In the genomic region with DNA sequence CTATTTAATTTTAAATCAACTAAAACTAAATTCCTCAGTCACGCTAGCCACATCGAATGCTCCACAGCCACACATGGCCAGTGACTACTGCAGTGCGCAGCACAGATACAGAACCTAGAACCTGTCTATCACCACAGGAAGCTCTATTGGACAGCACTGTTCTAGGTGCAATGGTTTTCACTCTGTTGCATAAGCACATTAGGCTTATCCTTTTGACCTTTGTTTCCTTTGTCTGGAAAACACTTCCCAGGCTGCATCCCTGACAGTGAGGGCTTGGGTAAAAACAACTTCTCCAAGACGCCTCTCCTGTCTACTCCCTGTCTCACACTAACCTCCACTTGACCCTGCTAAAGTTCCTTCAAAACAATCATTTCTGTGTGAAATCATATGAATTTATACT, we compare ENCODE assay signal across 13 cellular contexts. TPM values are rescaled to one million over a fixed set of nuclear protein-coding genes. Genes with fewer than 3 reads are reported as not detected.
"Had no signal": no experiment of that assay in that cellular context is flagged by ENCODE, and none has a peak within 500 bp of the region (broad histone marks: within the 10 kb centered on the region; RNA-seq: fewer than 3 reads in every experiment).

No MANE protein-coding gene starts in this region.

- H3K9me3 Mint-ChIP-seq: activated T-cell treated with anti-CD3 and anti-CD28 coated beads, Interleukin-2, amount 50 U/mL, for 24 hours; neural progenitor cell; stimulated activated effector memory CD8-positive, alpha-beta T cell treated with anti-CD3 and anti-CD28 coated beads, Interleukin-12 subunit alpha, Interleukin-12 subunit beta, amount 100 ng/mL, for 72 hours had no signal

- ATAC-seq: stimulated activated effector memory CD8-positive, alpha-beta T cell treated with anti-CD3 and anti-CD28 coated beads, Interleukin-12 subunit alpha, Interleukin-12 subunit beta, amount 100 ng/mL, for 72 hours had no signal

- DNase-seq: activated gamma-delta T cell; activated T-cell treated with anti-CD3 and anti-CD28 coated beads, Interleukin-2, amount 50 U/mL, for 24 hours; anterior cingulate cortex; effector CD8-positive, alpha-beta T cell; left colon; posterior cingulate gyrus; transverse colon had no signal

- H3K9me3 ChIP-seq: transverse colon had no signal

- H3K27ac ChIP-seq: coronary artery, neural progenitor cell, transverse colon had no signal

- H3K4me3 ChIP-seq: coronary artery, neural progenitor cell, smooth muscle cell, transverse colon had no signal

- H3K27me3 Mint-ChIP-seq: activated naive CD8-positive, alpha-beta T cell; activated T-cell treated with anti-CD3 and anti-CD28 coated beads, Interleukin-2, amount 50 U/mL, for 24 hours had no signal

- H3K9ac ChIP-seq: neural progenitor cell had no signal

- H3K27ac Mint-ChIP-seq: activated naive CD8-positive, alpha-beta T cell; stimulated activated effector memory CD8-positive, alpha-beta T cell treated with anti-CD3 and anti-CD28 coated beads, Interleukin-12 subunit alpha, Interleukin-12 subunit beta, amount 100 ng/mL, for 72 hours had no signal

- H3K36me3 ChIP-seq: neural progenitor cell had no signal

- H2AFZ ChIP-seq: neural progenitor cell had no signal

- H3K4me2 ChIP-seq: neural progenitor cell, smooth muscle cell had no signal

- H3K27me3 ChIP-seq: neural progenitor cell, transverse colon had no signal

- H3K4me3 Mint-ChIP-seq: activated naive CD8-positive, alpha-beta T cell; activated T-cell treated with anti-CD3 and anti-CD28 coated beads, Interleukin-2, amount 50 U/mL, for 24 hours; neural progenitor cell; stimulated activated effector memory CD8-positive, alpha-beta T cell treated with anti-CD3 and anti-CD28 coated beads, Interleukin-12 subunit alpha, Interleukin-12 subunit beta, amount 100 ng/mL, for 72 hours had no signal

- H3K4me1 ChIP-seq: transverse colon had no signal

- H3K4me1 Mint-ChIP-seq: stimulated activated effector memory CD8-positive, alpha-beta T cell treated with anti-CD3 and anti-CD28 coated beads, Interleukin-12 subunit alpha, Interleukin-12 subunit beta, amount 100 ng/mL, for 72 hours had no signal

RNA-seq across cellular contexts. Expression of gene RAP1GAP, which starts 33.6 kb away (rescaled TPM):
- total RNA-seq: glomerular endothelial cell had no signal
